25 cellular contexts compared by ENCODE assay signal in genomic region chr4:2095236-2096072, GRCh38. TPM values are rescaled to one million over a fixed set of nuclear protein-coding genes. Genes with fewer than 3 reads are reported as not detected.
A peak's percentile ranks its signal among the peaks of the same experiment; 100 is the strongest.
DNase-seq lines count a peak whose midpoint lies in the region; ATAC-seq, FAIRE-seq and TF ChIP-seq lines count a peak whose summit lies in the region.
"Had no signal": no experiment of that assay in that cellular context is flagged by ENCODE, and none has a peak within 500 bp of the region (broad histone marks: within the 10 kb centered on the region; RNA-seq: fewer than 3 reads in every experiment).

No MANE protein-coding gene starts in this region.

- H3K36me3 ChIP-seq in astrocyte (ENCODE audit: insufficient read depth, low read length), result no peaks in the 10 kb centered on the region
- H3K36me3 ChIP-seq in A673 (ENCODE audit: insufficient read depth, low read length, poor library complexity, severe bottlenecking), result no peaks in the 10 kb centered on the region
- H3K36me3 ChIP-seq: BE2C, cardiac muscle cell, heart right ventricle, thyroid gland had no signal

- H3K27me3 ChIP-seq in astrocyte (ENCODE audit: insufficient read depth, low read length) (peaks cover 3% of the 10 kb centered on the region), A673 (replicated peaks; ENCODE audit: insufficient read depth, low read depth, low read length, poor library complexity) (no peaks in the 10 kb centered on the region)
- H3K27me3 ChIP-seq: cardiac muscle cell, thyroid gland had no signal

- H3K9me3 Mint-ChIP-seq in natural killer cell treated with Interleukin-12 subunit alpha and Interleukin-12 subunit beta and Interleukin-15 and Interleukin-18, amount 100 ng/mL, for 72 hours, result peaks cover 2% of the 10 kb centered on the region
- H3K9me3 Mint-ChIP-seq in natural killer cell (peaks cover 0 to 6% of the 10 kb centered on the region in 2 donors), astrocyte (ENCODE audit: unreplicated experiment) (peaks cover 17% of the 10 kb centered on the region)
- H3K9me3 Mint-ChIP-seq: neural crest cell had no signal

- H3K79me2 ChIP-seq in astrocyte (ENCODE audit: insufficient read depth, low read length), result no peaks in the 10 kb centered on the region

- no peak overlapping the region for H3K4me3 ChIP-seq in astrocyte (ENCODE audit: insufficient read depth, low read depth, low read length)
- H3K4me3 ChIP-seq in A673 (ENCODE audit: low read depth, low read length, poor library complexity, severe bottlenecking), result no peak overlapping the region
- H3K4me3 ChIP-seq: cardiac muscle cell, heart right ventricle, thyroid gland had no signal

- H3K4me2 ChIP-seq in astrocyte (ENCODE audit: low read length), result no peak overlapping the region
- H3K4me2 ChIP-seq: SK-N-SH had no signal

- POLR2A ChIA-PET in A673 (lab: Charles Lee; ENCODE audit: low non-redundant PET), result no interaction called here

- peaks cover 6 to 12% of the 10 kb centered on the region in 2 donors for H3K27me3 Mint-ChIP-seq in natural killer cell treated with Interleukin-12 subunit alpha and Interleukin-12 subunit beta and Interleukin-15 and Interleukin-18, amount 100 ng/mL, for 72 hours
- H3K27me3 Mint-ChIP-seq in natural killer cell (ENCODE audit: low read depth in 2 of 2), result peaks cover 11 to 12% of the 10 kb centered on the region in 2 donors
- peaks cover 15% of the 10 kb centered on the region for H3K27me3 Mint-ChIP-seq in astrocyte (ENCODE audit: low read depth, unreplicated experiment)

- no peak overlapping the region for H3K4me3 Mint-ChIP-seq in natural killer cell treated with Interleukin-12 subunit alpha and Interleukin-12 subunit beta and Interleukin-15 and Interleukin-18, amount 100 ng/mL, for 72 hours
- H3K4me3 Mint-ChIP-seq in natural killer cell (no peak overlapping the region), astrocyte (ENCODE audit: unreplicated experiment) (peak overlapping the region; percentile 60)
- H3K4me3 Mint-ChIP-seq: immature natural killer cell, neural crest cell had no signal

- no TSS peak for BruUV-seq in A673 (replicated peaks; lab: Mats Ljungman, UMichigan)

- H3K27ac Mint-ChIP-seq in natural killer cell treated with Interleukin-12 subunit alpha and Interleukin-12 subunit beta and Interleukin-15 and Interleukin-18, amount 100 ng/mL, for 72 hours, result no peak overlapping the region
- no peak overlapping the region for H3K27ac Mint-ChIP-seq in natural killer cell
- peak overlapping the region; percentile 34 for H3K27ac Mint-ChIP-seq in astrocyte (ENCODE audit: unreplicated experiment)
- H3K27ac Mint-ChIP-seq: activated T-helper 2 cell treated with anti-CD3 and anti-CD28 coated beads, Interferon-gamma antibody, Interleukin-2, Interleukin-4, amounts not matched to agents 10 μg/mL and 5 μg/mL and 100 μg/mL, durations not matched to agents 14 hours and 24 hours and 36 hours; immature natural killer cell had no signal

- no peak for TF ChIP-seq CTCF in natural killer cell (IDR thresholded peaks at IDR 0.05)
- no peak for TF ChIP-seq CTCF in astrocyte (IDR thresholded peaks at IDR 0.05; ENCODE audit: insufficient read depth, low read depth, low read length)
- no peak for TF ChIP-seq CTCF in A673 (conservative IDR thresholded peaks at IDR 0.05; ENCODE audit: low read depth, low read length)

- CTCF ChIA-PET in A673 (lab: Charles Lee), result no interaction called here

- no peak for DNase-seq in natural killer cell treated with Interleukin-12 subunit alpha and Interleukin-12 subunit beta and Interleukin-15 and Interleukin-18, amount 100 ng/mL, for 72 hours (ENCODE audit: low spot score)
- DNase-seq in natural killer cell (no peak), astrocyte (ENCODE audit: low read depth) (peak; percentile 22), myocyte (ENCODE audit: low read depth) (peak; percentile 76), GM03348 (ENCODE audit: low spot score) (no peak), A673 (ENCODE audit: low spot score) (no peak)
- DNase-seq in stimulated activated CD4-positive, alpha-beta T cell treated with anti-CD3 and anti-CD28 coated beads, Interleukin-2, amount 100 ng/mL, for 24 hours, result no peak
- DNase-seq: activated CD8-positive, alpha-beta memory T cell treated with anti-CD3 and anti-CD28 coated beads, Interleukin-2, amount 50 U/mL, for 4 hours; BE2C; cortex of kidney; DMS53; heart right ventricle; immature natural killer cell; left ventricle myocardium superior; SK-N-SH; small intestine; stimulated activated CD4-positive, alpha-beta T cell treated with anti-CD3 and anti-CD28 coated beads, Interleukin-4, amount 100 ng/mL, for 1 hour; stimulated activated naive CD4-positive, alpha-beta T cell treated with Interleukin-2 at 50 U/mL for 16 hours; thyroid gland had no signal

- peaks cover 3% of the 10 kb centered on the region for H3K4me1 ChIP-seq in astrocyte (ENCODE audit: insufficient read depth, low read length)
- H3K4me1 ChIP-seq in A673 (ENCODE audit: insufficient read depth, low read length, poor library complexity, severe bottlenecking), result no peaks in the 10 kb centered on the region
- H3K4me1 ChIP-seq: BE2C, heart right ventricle, thyroid gland had no signal

- no peaks in the 10 kb centered on the region for H3K4me1 Mint-ChIP-seq in natural killer cell treated with Interleukin-12 subunit alpha and Interleukin-12 subunit beta and Interleukin-15 and Interleukin-18, amount 100 ng/mL, for 72 hours (ENCODE audit: low read depth in 2 of 2)
- no peaks in the 10 kb centered on the region for H3K4me1 Mint-ChIP-seq in natural killer cell
- H3K4me1 Mint-ChIP-seq in astrocyte (ENCODE audit: low read depth, unreplicated experiment), result peaks cover 15% of the 10 kb centered on the region
- H3K4me1 Mint-ChIP-seq: immature natural killer cell had no signal

- H3K9me3 ChIP-seq in astrocyte (ENCODE audit: insufficient read depth, low read depth, low read length) (peaks cover 4% of the 10 kb centered on the region), A673 (ENCODE audit: low read depth, low read length, poor library complexity, severe bottlenecking) (no peaks in the 10 kb centered on the region)
- H3K9me3 ChIP-seq: BE2C, SK-N-SH, thyroid gland had no signal

- H3K27ac ChIP-seq in astrocyte (ENCODE audit: low read depth, low read length) (no peak overlapping the region), A673 (ENCODE audit: low read depth, low read length, poor library complexity, severe bottlenecking) (no peak overlapping the region)
- H3K27ac ChIP-seq: cardiac muscle cell, heart right ventricle, thyroid gland had no signal

- H4K20me1 ChIP-seq in astrocyte (ENCODE audit: insufficient read depth, low read length), result no peaks in the 10 kb centered on the region

- FAIRE-seq in astrocyte (lab: Jason Lieb, UNC), result no peak
- FAIRE-seq: A204.1, GM12891, small intestine had no signal

- ATAC-seq in natural killer cell treated with Interleukin-12 subunit alpha and Interleukin-12 subunit beta and Interleukin-15 and Interleukin-18, amount 100 ng/mL, for 72 hours, result peak; percentile 28 to 54
- no peak for ATAC-seq in natural killer cell
- ATAC-seq in HG02981 (IDR thresholded peaks at IDR 0.05; ENCODE audit: unreplicated experiment), result no peak
- ATAC-seq: left ventricle myocardium superior had no signal

- H3K9ac ChIP-seq in astrocyte (ENCODE audit: low read length), result no peak overlapping the region
- H3K9ac ChIP-seq: SK-N-SH had no signal

- peak overlapping the region; percentile 30 for H2AFZ ChIP-seq in astrocyte (ENCODE audit: low read depth, low read length)

- peaks cover 9% of the 10 kb centered on the region for H3K36me3 Mint-ChIP-seq in natural killer cell treated with Interleukin-12 subunit alpha and Interleukin-12 subunit beta and Interleukin-15 and Interleukin-18, amount 100 ng/mL, for 72 hours
- H3K36me3 Mint-ChIP-seq in natural killer cell (no peaks in the 10 kb centered on the region), astrocyte (ENCODE audit: low read depth, unreplicated experiment) (peaks cover 13% of the 10 kb centered on the region)

- intact Hi-C loops in natural killer cell (cut with micrococcal nuclease), result no loop called here
- intact Hi-C loops in A673 (cut with micrococcal nuclease; ENCODE audit: unreplicated experiment), result no loop called here

RNA-seq across cellular contexts. Expression of gene NAT8L, which starts 36.3 kb away (rescaled TPM):
- under 1 TPM; 0.05 to 0.08 TPM for total RNA-seq in natural killer cell treated with Interleukin-12 subunit alpha and Interleukin-12 subunit beta and Interleukin-15 and Interleukin-18, amount 100 ng/mL, for 72 hours
- total RNA-seq in natural killer cell, result not detected
- total RNA-seq in astrocyte, result 1.2 and 1.6 TPM in 2 replicates
- 8.2 and 8.9 TPM in 2 replicates for total RNA-seq in myocyte
- 12.3 TPM for polyA plus RNA-seq in myocyte (2012)
- 2.5 and 3.4 TPM in 2 replicates for total RNA-seq in A673 (2021)
- polyA plus RNA-seq: immature natural killer cell had no signal

Comparison
In these comparisons a context has a peak if more than half of its experiments do, and no peak if none do; other contexts are left out.
1. ATAC-seq: peak in natural killer cell treated with Interleukin-12 subunit alpha and Interleukin-12 subunit beta and Interleukin-15 and Interleukin-18, amount 100 ng/mL, for 72 hours (2 of 2); none in natural killer cell (0 of 3) and HG02981 (single experiment).
2. DNase-seq: peak in astrocyte (single experiment) and myocyte (single experiment); none in natural killer cell treated with Interleukin-12 subunit alpha and Interleukin-12 subunit beta and Interleukin-15 and Interleukin-18, amount 100 ng/mL, for 72 hours (single experiment), natural killer cell (single experiment), GM03348 (single experiment), A673 (single experiment) and stimulated activated CD4-positive, alpha-beta T cell treated with anti-CD3 and anti-CD28 coated beads, Interleukin-2, amount 100 ng/mL, for 24 hours (0 of 2).